In the genomic region with DNA sequence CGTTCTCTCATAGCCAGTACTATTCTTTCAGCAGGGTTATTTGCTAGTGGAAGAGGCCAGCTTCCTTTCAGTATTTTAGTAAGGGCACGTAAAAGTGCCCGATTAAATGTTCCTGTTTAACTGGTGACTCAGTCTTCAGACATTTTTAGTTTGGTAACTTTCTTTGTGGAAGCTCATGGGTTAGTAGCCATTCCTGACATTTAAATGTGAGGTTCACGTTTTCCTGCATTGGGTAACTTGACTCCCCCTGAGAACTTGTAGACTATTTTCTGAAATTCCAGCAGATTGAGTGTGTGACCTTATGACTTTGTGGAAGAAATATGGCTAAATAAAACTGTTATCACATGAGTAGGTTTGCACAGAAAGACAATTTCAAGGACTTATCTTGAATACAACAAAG, we compare ENCODE assay signal across 9 cellular contexts. TPM values are rescaled to one million over a fixed set of nuclear protein-coding genes. Genes with fewer than 3 reads are reported as not detected.
DNase-seq lines count a peak whose midpoint lies in the region; ATAC-seq and TF ChIP-seq lines count a peak whose summit lies in the region.
"Had no signal": no experiment of that assay in that cellular context is flagged by ENCODE, and none has a peak within 500 bp of the region (broad histone marks: within the 10 kb centered on the region; RNA-seq: fewer than 3 reads in every experiment).

No MANE protein-coding gene starts in this region.

- intact Hi-C loops in Panc1 (cut with micrococcal nuclease; ENCODE audit: unreplicated experiment) = no loop called here

- in situ Hi-C loops in Panc1 (cut with HindIII; ENCODE audit: low pct_unique_long_range_greater_than_20kb, low sequenced_read_pairs) = no loop called here

- H3K4me3 ChIP-seq in AG04449 (ENCODE audit: low read depth, low read length) = no peak overlapping the region
- no peak overlapping the region for H3K4me3 ChIP-seq in Panc1 (ENCODE audit: low read depth in 2 of 2, low read length in 2 of 2)
- no peak overlapping the region for H3K4me3 ChIP-seq in BE2C (ENCODE audit: low read depth, low read length)

- CTCF ChIA-PET in AG04449 (lab: Yijun Ruan, JAX) = interaction anchor here (1.0 to 3.2 kb wide), 5 partner anchors 14 to 102 kb away, joined by 3 to 16 read pairs (median 4); no protein-coding TSS in a partner anchor
- CTCF ChIA-PET in Panc1 (lab: Charles Lee) = no interaction called here

- H3K27ac ChIP-seq in Panc1 (ENCODE audit: low read length) = peak overlapping the region; percentile 52

- H3K27me3 Mint-ChIP-seq in nephron (ENCODE audit: low read depth) = no peaks in the 10 kb centered on the region
- H3K27me3 Mint-ChIP-seq in effector memory CD8-positive, alpha-beta T cell = no peaks in the 10 kb centered on the region
- H3K27me3 Mint-ChIP-seq: CD4-positive, CD25-positive, alpha-beta regulatory T cell had no signal

- peak overlapping the region; percentile 66 to 82 (median 71) for H3K27ac Mint-ChIP-seq in nephron
- no peak overlapping the region for H3K27ac Mint-ChIP-seq in effector memory CD8-positive, alpha-beta T cell

- H3K4me3 Mint-ChIP-seq in nephron = no peak overlapping the region
- H3K4me3 Mint-ChIP-seq in effector memory CD8-positive, alpha-beta T cell = no peak overlapping the region
- H3K4me3 Mint-ChIP-seq: CD4-positive, CD25-positive, alpha-beta regulatory T cell had no signal

- H3K9me3 ChIP-seq in Panc1 (ENCODE audit: control insufficient read depth, insufficient read depth, low read depth, low read length) = no peaks in the 10 kb centered on the region
- H3K9me3 ChIP-seq in BE2C = no peaks in the 10 kb centered on the region

- H3K36me3 ChIP-seq in Panc1 (ENCODE audit: control insufficient read depth, insufficient read depth, low read length) (no peaks in the 10 kb centered on the region), BE2C (peaks cover 15% of the 10 kb centered on the region)

- BruUV-seq in Panc1 (replicated peaks; lab: Mats Ljungman, UMichigan) = no TSS peak

- DNase-seq in AG04449 (ENCODE audit: low read depth, low spot score) (peak; percentile 94), Panc1 (ENCODE audit: low read depth, low spot score) (no peak), fibroblast of gingiva (ENCODE audit: low read depth) (peak; percentile 93), BE2C (no peak), hypothalamus (lab: John Stamatoyannopoulos, UW) (no peak), DMS153 (lab: John Stamatoyannopoulos, UW) (no peak)
- no peak for DNase-seq in effector memory CD8-positive, alpha-beta T cell
- DNase-seq: CD4-positive, CD25-positive, alpha-beta regulatory T cell had no signal

- H3K4me1 ChIP-seq in Panc1 (ENCODE audit: control insufficient read depth, insufficient read depth, low read length) = peaks cover 25% of the 10 kb centered on the region
- H3K4me1 ChIP-seq in BE2C = peaks cover 23% of the 10 kb centered on the region

- H3K27me3 ChIP-seq in Panc1 (ENCODE audit: control insufficient read depth, insufficient read depth, low read length) (no peaks in the 10 kb centered on the region), BE2C (no peaks in the 10 kb centered on the region)

- POLR2A ChIA-PET in AG04449 (lab: Yijun Ruan, JAX) = no interaction called here
- POLR2A ChIA-PET in Panc1 (lab: Charles Lee) = no interaction called here

- no peaks in the 10 kb centered on the region for H3K9me3 Mint-ChIP-seq in nephron
- H3K9me3 Mint-ChIP-seq in effector memory CD8-positive, alpha-beta T cell = no peaks in the 10 kb centered on the region
- H3K9me3 Mint-ChIP-seq: CD4-positive, CD25-positive, alpha-beta regulatory T cell had no signal

- H3K36me3 Mint-ChIP-seq in nephron (ENCODE audit: low read depth) = peaks cover 14% of the 10 kb centered on the region
- no peaks in the 10 kb centered on the region for H3K36me3 Mint-ChIP-seq in effector memory CD8-positive, alpha-beta T cell (ENCODE audit: insufficient read depth)

- peaks cover 49% of the 10 kb centered on the region for H3K4me1 Mint-ChIP-seq in nephron
- H3K4me1 Mint-ChIP-seq in effector memory CD8-positive, alpha-beta T cell (ENCODE audit: low read depth in 2 of 2) = peaks cover 3 to 19% of the 10 kb centered on the region in 2 donors

- TF ChIP-seq CTCF in AG04449 (IDR thresholded peaks at IDR 0.05; ENCODE audit: insufficient read depth, low read length, missing control alignments) (no peak), Panc1 (IDR thresholded peaks at IDR 0.05) (no peak), nephron (IDR thresholded peaks at IDR 0.05; ENCODE audit: unreplicated experiment in 3 of 3) (no peak), BE2C (IDR thresholded peaks at IDR 0.05; ENCODE audit: low read depth, low read length) (no peak)

- ATAC-seq in Panc1 = no peak
- no peak for ATAC-seq in effector memory CD8-positive, alpha-beta T cell (replicated peaks)

RNA-seq across cellular contexts. Expression of a gene that starts 16.9 kb away (rescaled TPM):
- total RNA-seq in Panc1 (2021; ENCODE audit: unreplicated experiment) = 95.0 TPM
- 41.2 TPM for polyA plus RNA-seq in Panc1 (2012; ENCODE audit: insufficient read length)
- polyA plus RNA-seq in BE2C (2012; ENCODE audit: insufficient read depth, insufficient read length, low read depth) = 45.7 TPM

Comparison
In these comparisons a context has a peak if more than half of its experiments do, and no peak if none do; other contexts are left out.
1. DNase-seq: peak in AG04449 (single experiment) and fibroblast of gingiva (single experiment); none in Panc1 (single experiment), BE2C (single experiment), effector memory CD8-positive, alpha-beta T cell (0 of 3), hypothalamus (0 of 51) and DMS153 (single experiment).
2. H3K27ac Mint-ChIP-seq: peak in nephron (3 of 3); none in effector memory CD8-positive, alpha-beta T cell (0 of 2).